Comparison of ENCODE assay signal across 26 cellular contexts in genomic region chr18:39105095-39105494, GRCh38.
DNase-seq lines count a peak whose midpoint lies in the region; ATAC-seq and TF ChIP-seq lines count a peak whose summit lies in the region.
"Had no signal": no experiment of that assay in that cellular context is flagged by ENCODE, and none has a peak within 500 bp of the region (broad histone marks: within the 10 kb centered on the region; RNA-seq: fewer than 3 reads in every experiment).

No MANE protein-coding gene starts in this region.

- H3K27me3 ChIP-seq in BE2C (no peaks in the 10 kb centered on the region), tibial artery (no peaks in the 10 kb centered on the region)
- H3K27me3 ChIP-seq: esophagus squamous epithelium, vagina had no signal

- no peak overlapping the region for H3K4me3 Mint-ChIP-seq in activated T-helper 17 cell treated with anti-CD3 and anti-CD28 coated beads, Interleukin-2, amount 50 U/mL, for 72 hours
- H3K4me3 Mint-ChIP-seq: activated T-cell treated with anti-CD3 and anti-CD28 coated beads, Interleukin-2, amount 50 U/mL, for 4 hours; CD8-positive, alpha-beta T cell; H9; natural killer cell had no signal

- H3K27ac Mint-ChIP-seq in activated T-helper 17 cell treated with anti-CD3 and anti-CD28 coated beads, Interleukin-2, amount 50 U/mL, for 72 hours, result no peak overlapping the region
- H3K27ac Mint-ChIP-seq: CD8-positive, alpha-beta T cell; H9; natural killer cell had no signal

- no peak overlapping the region for H3K4me3 ChIP-seq in BE2C (ENCODE audit: low read depth, low read length)
- no peak overlapping the region for H3K4me3 ChIP-seq in tibial artery
- H3K4me3 ChIP-seq: esophagus squamous epithelium, lung, vagina had no signal

- no peak for ATAC-seq in activated T-helper 17 cell treated with anti-CD3 and anti-CD28 coated beads, Interleukin-2, amount 50 U/mL, for 72 hours (replicated peaks)
- ATAC-seq: activated T-cell treated with anti-CD3 and anti-CD28 coated beads, Interleukin-2, amount 50 U/mL, for 4 hours; CD8-positive, alpha-beta T cell; natural killer cell; Panc1 had no signal

- no peaks in the 10 kb centered on the region for H3K4me1 ChIP-seq in BE2C
- no peaks in the 10 kb centered on the region for H3K4me1 ChIP-seq in tibial artery
- H3K4me1 ChIP-seq: esophagus squamous epithelium, vagina had no signal

- H3K9me3 ChIP-seq in BE2C (no peaks in the 10 kb centered on the region), tibial artery (no peaks in the 10 kb centered on the region)
- H3K9me3 ChIP-seq: esophagus squamous epithelium, vagina had no signal

- DNase-seq in NCI-H2029 (lab: John Stamatoyannopoulos, UW) (peak; percentile 5), NCI-H2029 treated with DMSO at 0.1 percent for 48 hours (lab: John Stamatoyannopoulos, UW) (no peak), NCI-H2081 treated with DMSO at 0.1 percent for 48 hours (lab: John Stamatoyannopoulos, UW) (peak; percentile 17), NCI-H524 (lab: John Stamatoyannopoulos, UW) (peak; percentile 25 to 28), BE2C (no peak), tibial artery (no peak)
- no peak for DNase-seq in central memory CD4-positive, alpha-beta T cell
- DNase-seq: activated CD4-positive, alpha-beta T cell treated with anti-CD3 and anti-CD28 coated beads for 4 hours; activated naive CD4-positive, alpha-beta T cell; activated T-cell treated with anti-CD3 and anti-CD28 coated beads, Interleukin-2, amount 50 U/mL, for 4 hours; CD8-positive, alpha-beta T cell; dermis blood vessel endothelial cell; DMS 273 treated with DMSO at 0.1 percent for 48 hours; esophagus squamous epithelium; foreskin melanocyte; GF-D8; H9; natural killer cell; NCI-H2171; SHP77 treated with DMSO at 0.1 percent for 48 hours; stimulated activated naive CD4-positive, alpha-beta T cell treated with Interleukin-2 at 50 U/mL for 16 hours had no signal

- H3K36me3 ChIP-seq in BE2C (no peaks in the 10 kb centered on the region), tibial artery (no peaks in the 10 kb centered on the region)
- H3K36me3 ChIP-seq: esophagus squamous epithelium, vagina had no signal

- no peak for TF ChIP-seq CTCF in BE2C (IDR thresholded peaks at IDR 0.05; ENCODE audit: low read depth, low read length)
- no peak for TF ChIP-seq CTCF in tibial artery (IDR thresholded peaks at IDR 0.05)

- intact Hi-C loops in tibial artery (cut with DNase I; ENCODE audit: low total_unique reads), result no loop called here

- no peak overlapping the region for H3K27ac ChIP-seq in tibial artery
- H3K27ac ChIP-seq: esophagus squamous epithelium, vagina, VCaP had no signal

- peaks cover 16% of the 10 kb centered on the region for H3K9me3 Mint-ChIP-seq in activated T-helper 17 cell treated with anti-CD3 and anti-CD28 coated beads, Interleukin-2, amount 50 U/mL, for 72 hours
- H3K9me3 Mint-ChIP-seq: activated T-cell treated with anti-CD3 and anti-CD28 coated beads, Interleukin-2, amount 50 U/mL, for 4 hours; H9 had no signal

- no peaks in the 10 kb centered on the region for H3K36me3 Mint-ChIP-seq in activated T-helper 17 cell treated with anti-CD3 and anti-CD28 coated beads, Interleukin-2, amount 50 U/mL, for 72 hours (ENCODE audit: low read depth)
- H3K36me3 Mint-ChIP-seq: CD8-positive, alpha-beta T cell; natural killer cell had no signal

- no peaks in the 10 kb centered on the region for H3K4me1 Mint-ChIP-seq in activated T-helper 17 cell treated with anti-CD3 and anti-CD28 coated beads, Interleukin-2, amount 50 U/mL, for 72 hours
- H3K4me1 Mint-ChIP-seq: H9, natural killer cell had no signal

- H3K27me3 Mint-ChIP-seq in activated T-helper 17 cell treated with anti-CD3 and anti-CD28 coated beads, Interleukin-2, amount 50 U/mL, for 72 hours, result no peaks in the 10 kb centered on the region

Comparison
In these comparisons a context has a peak if more than half of its experiments do, and no peak if none do; other contexts are left out.
1. DNase-seq: peak in NCI-H2029 (single experiment), NCI-H2081 treated with DMSO at 0.1 percent for 48 hours (single experiment) and NCI-H524 (2 of 2); none in NCI-H2029 treated with DMSO at 0.1 percent for 48 hours (single experiment), central memory CD4-positive, alpha-beta T cell (single experiment), BE2C (single experiment) and tibial artery (0 of 2).